Comparison of ENCODE assay signal across 23 cellular contexts in the genomic region with DNA sequence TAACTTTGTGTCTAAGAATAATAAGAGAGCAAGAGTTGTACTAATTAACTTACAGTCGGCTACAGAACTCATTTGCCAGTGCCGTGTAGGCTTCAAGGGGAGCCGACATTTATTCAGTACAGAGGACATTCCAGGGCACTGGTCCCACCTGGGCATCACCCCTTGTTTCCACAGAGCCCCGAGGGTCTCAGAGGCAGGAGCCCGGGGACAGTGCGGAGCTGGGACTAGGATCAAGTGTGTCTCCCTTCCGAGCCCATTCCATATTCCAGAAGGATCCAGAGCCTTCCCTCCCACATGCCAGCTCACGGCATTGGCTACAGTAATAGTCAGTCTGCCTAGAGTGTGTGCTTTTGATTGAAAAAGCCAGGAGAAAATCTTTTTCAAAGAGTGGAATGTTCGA.
DNase-seq lines count a peak whose midpoint lies in the region; ATAC-seq, FAIRE-seq and TF ChIP-seq lines count a peak whose summit lies in the region.
"Had no signal": no experiment of that assay in that cellular context is flagged by ENCODE, and none has a peak within 500 bp of the region (broad histone marks: within the 10 kb centered on the region; RNA-seq: fewer than 3 reads in every experiment).

No MANE protein-coding gene starts in this region.

- in situ Hi-C loops in HepG2 (cut with HindIII; ENCODE audit: extremely low pct_ligation_motif_present, low pct_unique_long_range_greater_than_20kb) = no loop called here

- no peak overlapping the region for H3K9ac ChIP-seq in HepG2 (ENCODE audit: insufficient read depth, low read depth, low read length)
- H3K9ac ChIP-seq: BLaER1 had no signal

- H3K79me2 ChIP-seq in HepG2 (ENCODE audit: insufficient read depth, low read length) = no peaks in the 10 kb centered on the region

- no peak for TF ChIP-seq POLR2A in right lobe of liver (IDR thresholded peaks at IDR 0.05)
- no peak for TF ChIP-seq POLR2A in HepG2 (IDR thresholded peaks at IDR 0.05; ENCODE audit: insufficient read depth in 1 of 2, low read depth in 2 of 2, low read length in 2 of 2)
- no peak for TF ChIP-seq POLR2A in spleen (IDR thresholded peaks at IDR 0.05)

- no peaks in the 10 kb centered on the region for H3K27me3 ChIP-seq in right lobe of liver
- peaks cover 4 to 47% of the 10 kb centered on the region in 2 experiments for H3K27me3 ChIP-seq in HepG2 (ENCODE audit: control insufficient read depth in 1 of 2, insufficient read depth in 2 of 2, low read length in 2 of 2)
- H3K27me3 ChIP-seq in spleen (replicated peaks in 1 of 7) = peaks cover 0 to 44% (median 0%) of the 10 kb centered on the region in 7 donors
- no peaks in the 10 kb centered on the region for H3K27me3 ChIP-seq in MG63
- H3K27me3 ChIP-seq: BLaER1 had no signal

- no peak overlapping the region for H2AFZ ChIP-seq in HepG2 (ENCODE audit: low read length)

- no peaks in the 10 kb centered on the region for H3K36me3 Mint-ChIP-seq in glutamatergic neuron (ENCODE audit: unreplicated experiment)
- no peaks in the 10 kb centered on the region for H3K36me3 Mint-ChIP-seq in nephron (ENCODE audit: low read depth)
- no peaks in the 10 kb centered on the region for H3K36me3 Mint-ChIP-seq in T-helper 17 cell (ENCODE audit: low read depth)
- H3K36me3 Mint-ChIP-seq: CD4-positive, alpha-beta memory T cell had no signal

- H3K27ac ChIP-seq in right lobe of liver (no peak overlapping the region), HepG2 (ENCODE audit: extremely low read length, insufficient read depth, low read length) (no peak overlapping the region), spleen (no peak overlapping the region)

- H3K9me3 Mint-ChIP-seq in glutamatergic neuron (ENCODE audit: unreplicated experiment) (peaks cover 2% of the 10 kb centered on the region), nephron (no peaks in the 10 kb centered on the region)

- no TSS peak for BruUV-seq in HepG2 (replicated peaks; lab: Mats Ljungman, UMichigan)

- WGBS in right lobe of liver (ENCODE audit: insufficient coverage, low coverage, low lambda C conversion rate, missing lambda C conversion rate) = 72% methylated on average over 4 of the region's 9 CpGs
- WGBS in HepG2 (ENCODE audit: low lambda C conversion rate) = 19% methylated on average over 9 of the region's 9 CpGs
- 72 to 95% (median 88%) methylated on average over 9 of the region's 9 CpGs for WGBS in spleen, 5 donors

- intact Hi-C loops in right lobe of liver (cut with DNase I) = no loop called here
- intact Hi-C loops in HepG2 (cut with micrococcal nuclease; ENCODE audit: unreplicated experiment) = no loop called here
- intact Hi-C loops in spleen (cut with DNase I; ENCODE audit: low total_unique reads) = no loop called here

- CTCF ChIA-PET in HepG2 (lab: Yijun Ruan, JAX; ENCODE audit: low intra/inter-chr PET ratio, low total read pairs) = no interaction called here

- H3K4me1 Mint-ChIP-seq in glutamatergic neuron (ENCODE audit: low read depth, unreplicated experiment) (no peaks in the 10 kb centered on the region), nephron (peaks cover 44% of the 10 kb centered on the region), T-helper 17 cell (no peaks in the 10 kb centered on the region)
- H3K4me1 Mint-ChIP-seq: CD4-positive, alpha-beta memory T cell had no signal

- ATAC-seq in right lobe of liver (no peak), HepG2 (no peak), GM18873 (IDR thresholded peaks at IDR 0.05; ENCODE audit: low FRiP score, unreplicated experiment) (no peak), T-helper 17 cell (no peak)
- ATAC-seq: GM12878, Panc1 had no signal

- TF ChIP-seq EP300 in HepG2 (IDR thresholded peaks at IDR 0.05; ENCODE audit: low read depth in 2 of 2, low read length in 2 of 2) = no peak
- TF ChIP-seq EP300 in HepG2 (CRISPR knock-in tag; IDR thresholded peaks at IDR 0.05; ENCODE audit: borderline replicate concordance) = no peak

- no peak for FAIRE-seq in HepG2 (lab: Jason Lieb, UNC)
- FAIRE-seq: GM12878 had no signal

- H3K4me1 ChIP-seq in right lobe of liver (no peaks in the 10 kb centered on the region), HepG2 (ENCODE audit: insufficient read depth, low read length) (no peaks in the 10 kb centered on the region), spleen (no peaks in the 10 kb centered on the region)
- H3K4me1 ChIP-seq: Caco-2 had no signal

- no peaks in the 10 kb centered on the region for H3K36me3 ChIP-seq in right lobe of liver
- no peaks in the 10 kb centered on the region for H3K36me3 ChIP-seq in HepG2 (replicated peaks in 1 of 2; ENCODE audit: control insufficient read depth in 1 of 2, insufficient read depth in 2 of 2, low read length in 2 of 2)
- no peaks in the 10 kb centered on the region for H3K36me3 ChIP-seq in spleen
- no peaks in the 10 kb centered on the region for H3K36me3 ChIP-seq in MG63
- H3K36me3 ChIP-seq: BLaER1 had no signal

- TF ChIP-seq CTCF in right lobe of liver (IDR thresholded peaks at IDR 0.05) (no peak), HepG2 (CRISPR knock-in tag; IDR thresholded peaks at IDR 0.05) (no peak), glutamatergic neuron (IDR thresholded peaks at IDR 0.05; ENCODE audit: partially characterized antibody, unreplicated experiment) (no peak), nephron (IDR thresholded peaks at IDR 0.05; ENCODE audit: unreplicated experiment in 3 of 3) (no peak), spleen (IDR thresholded peaks at IDR 0.05 in 8 of 11, conservative IDR thresholded peaks at IDR 0.05 in 3 of 11) (no peak)

- no peak overlapping the region for H3K4me3 ChIP-seq in right lobe of liver
- H3K4me3 ChIP-seq in HepG2 (replicated peaks in 1 of 3; ENCODE audit: insufficient read depth in 1 of 3, low read depth in 2 of 3, low read length in 3 of 3) = no peak overlapping the region
- no peak overlapping the region for H3K4me3 ChIP-seq in spleen
- no peak overlapping the region for H3K4me3 ChIP-seq in MG63
- H3K4me3 ChIP-seq: BLaER1, GM12878 had no signal

- no peak for TF ChIP-seq RAD21 in HepG2 (CRISPR knock-in tag; IDR thresholded peaks at IDR 0.05)

- H3K9me3 ChIP-seq in right lobe of liver = no peaks in the 10 kb centered on the region
- no peaks in the 10 kb centered on the region for H3K9me3 ChIP-seq in HepG2 (ENCODE audit: low read length)
- H3K9me3 ChIP-seq in spleen = no peaks in the 10 kb centered on the region
- H3K9me3 ChIP-seq in T-helper 17 cell (ENCODE audit: control insufficient read depth, low read length, poor library complexity, severe bottlenecking) = no peaks in the 10 kb centered on the region
- H3K9me3 ChIP-seq in MG63 = no peaks in the 10 kb centered on the region
- H3K9me3 ChIP-seq: BLaER1, Caco-2 had no signal

- H3K4me3 Mint-ChIP-seq in glutamatergic neuron (ENCODE audit: unreplicated experiment) = no peak overlapping the region
- no peak overlapping the region for H3K4me3 Mint-ChIP-seq in nephron
- H3K4me3 Mint-ChIP-seq in T-helper 17 cell = no peak overlapping the region
- H3K4me3 Mint-ChIP-seq: CD4-positive, alpha-beta memory T cell had no signal

- H4K20me1 ChIP-seq in HepG2 (ENCODE audit: insufficient read depth, low read length) = no peaks in the 10 kb centered on the region
- H4K20me1 ChIP-seq: BLaER1 had no signal

- peak; percentile 4 to 31 (median 9) for DNase-seq in right lobe of liver
- DNase-seq in HepG2 (ENCODE audit: low spot score) = no peak
- peak; percentile 7 for DNase-seq in glutamatergic neuron
- peak; percentile 58 for DNase-seq in spleen
- DNase-seq in T-helper 17 cell = no peak
- no peak for DNase-seq in MG63
- DNase-seq: Caco-2; CD4-positive, alpha-beta memory T cell; DMS 273 treated with DMSO at 0.1 percent for 48 hours; DND-41; GOT3; HCEC 1CT; Karpas-422; NCI-H1694; NCI-H2081; NCI-H2171 treated with DMSO at 0.1 percent for 48 hours; NCI-H524 treated with DMSO at 0.1 percent for 48 hours; NCI-H82 had no signal

- H3K4me2 ChIP-seq in HepG2 (ENCODE audit: low read depth, low read length) = no peak overlapping the region

- POLR2A ChIA-PET in HepG2 (lab: Yijun Ruan, JAX) = no interaction called here

- H3K27me3 Mint-ChIP-seq in glutamatergic neuron (ENCODE audit: unreplicated experiment) (peaks cover 4% of the 10 kb centered on the region), nephron (ENCODE audit: low read depth) (peaks cover 18% of the 10 kb centered on the region), T-helper 17 cell (peaks cover 10% of the 10 kb centered on the region)

- no peak overlapping the region for H3K27ac Mint-ChIP-seq in glutamatergic neuron (ENCODE audit: unreplicated experiment)
- H3K27ac Mint-ChIP-seq in nephron = peak overlapping the region; percentile 57 to 70 (median 69)
- no peak overlapping the region for H3K27ac Mint-ChIP-seq in T-helper 17 cell
- H3K27ac Mint-ChIP-seq: CD4-positive, alpha-beta memory T cell had no signal

TF ChIP-seq in HepG2, 621 proteins besides CTCF, POLR2A, EP300 and RAD21:
- TF ChIP-seq, protein P1, sequence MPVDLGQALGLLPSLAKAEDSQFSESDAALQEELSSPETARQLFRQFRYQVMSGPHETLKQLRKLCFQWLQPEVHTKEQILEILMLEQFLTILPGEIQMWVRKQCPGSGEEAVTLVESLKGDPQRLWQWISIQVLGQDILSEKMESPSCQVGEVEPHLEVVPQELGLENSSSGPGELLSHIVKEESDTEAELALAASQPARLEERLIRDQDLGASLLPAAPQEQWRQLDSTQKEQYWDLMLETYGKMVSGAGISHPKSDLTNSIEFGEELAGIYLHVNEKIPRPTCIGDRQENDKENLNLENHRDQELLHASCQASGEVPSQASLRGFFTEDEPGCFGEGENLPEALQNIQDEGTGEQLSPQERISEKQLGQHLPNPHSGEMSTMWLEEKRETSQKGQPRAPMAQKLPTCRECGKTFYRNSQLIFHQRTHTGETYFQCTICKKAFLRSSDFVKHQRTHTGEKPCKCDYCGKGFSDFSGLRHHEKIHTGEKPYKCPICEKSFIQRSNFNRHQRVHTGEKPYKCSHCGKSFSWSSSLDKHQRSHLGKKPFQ (CRISPR knock-in tag; IDR thresholded peaks at IDR 0.05; ENCODE audit: insufficient replicate concordance) = no peak

Comparison
In these comparisons a context has a peak if more than half of its experiments do, and no peak if none do; other contexts are left out.
1. DNase-seq: peak in right lobe of liver (3 of 3), glutamatergic neuron (single experiment) and spleen (single experiment); none in HepG2 (single experiment), T-helper 17 cell (0 of 3) and MG63 (single experiment).
2. H3K27ac Mint-ChIP-seq: peak in nephron (3 of 3); none in glutamatergic neuron (single experiment) and T-helper 17 cell (single experiment).